27 cellular contexts compared by ENCODE assay signal in the genomic region with DNA sequence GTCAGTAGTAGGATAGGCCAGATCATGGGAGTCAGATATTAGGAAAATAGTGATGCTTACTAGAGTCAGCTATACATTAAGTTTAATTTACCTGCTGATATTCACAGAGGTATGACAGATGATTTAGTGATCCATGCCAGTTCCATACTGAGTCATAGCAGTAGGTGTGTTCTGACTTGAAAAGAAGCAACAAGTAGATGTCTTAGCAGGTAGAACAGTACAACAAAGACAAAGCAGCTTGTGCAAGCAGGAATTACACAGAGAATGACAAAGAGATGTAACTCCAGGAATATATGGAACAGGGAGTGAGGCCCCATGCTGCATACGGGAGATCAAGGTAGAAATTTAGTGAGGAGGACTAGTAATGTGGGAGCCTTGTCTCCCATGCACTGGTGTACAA.
DNase-seq lines count a peak whose midpoint lies in the region; ATAC-seq, FAIRE-seq and TF ChIP-seq lines count a peak whose summit lies in the region.
"Had no signal": no experiment of that assay in that cellular context is flagged by ENCODE, and none has a peak within 500 bp of the region (broad histone marks: within the 10 kb centered on the region; RNA-seq: fewer than 3 reads in every experiment).

No MANE protein-coding gene starts in this region.

- H3F3A ChIP-seq in PC-3 (ENCODE audit: low read length, unreplicated experiment) = no peaks in the 10 kb centered on the region

- no peaks in the 10 kb centered on the region for H3K79me1 ChIP-seq in H1 (ENCODE audit: low read depth, low read length)

- H3K4me1 Mint-ChIP-seq in progenitor cell of endocrine pancreas (ENCODE audit: low read depth) = no peaks in the 10 kb centered on the region
- H3K4me1 Mint-ChIP-seq: H9 had no signal

- TF ChIP-seq POLR2A in A549 (IDR thresholded peaks at IDR 0.05; ENCODE audit: low read length) (no peak), H1 (IDR thresholded peaks at IDR 0.05; ENCODE audit: control extremely low read depth in 1 of 2, low read depth in 2 of 2, low read length in 2 of 2) (no peak)

- H3K36me3 ChIP-seq in PC-3 (ENCODE audit: low read depth, low read length) (no peaks in the 10 kb centered on the region), H1 (ENCODE audit: control insufficient read depth in 2 of 4, insufficient read depth in 4 of 4, low read length in 3 of 4) (no peaks in the 10 kb centered on the region)
- H3K36me3 ChIP-seq: SJCRH30 had no signal

- H3K4ac ChIP-seq in H1 (replicated peaks; ENCODE audit: insufficient read length, low read depth, low read length) = peak overlapping the region; percentile 53

- no peak overlapping the region for H4K8ac ChIP-seq in H1 (ENCODE audit: extremely low read depth, insufficient read depth, low read length)

- no peak overlapping the region for H3K14ac ChIP-seq in H1 (ENCODE audit: insufficient read length)

- no peak overlapping the region for H2AK5ac ChIP-seq in H1 (ENCODE audit: low read depth, low read length)

- no peaks in the 10 kb centered on the region for H3K36me3 Mint-ChIP-seq in progenitor cell of endocrine pancreas (ENCODE audit: insufficient read depth)

- H3K27ac Mint-ChIP-seq in progenitor cell of endocrine pancreas = no peak overlapping the region
- H3K27ac Mint-ChIP-seq: H9 had no signal

- no peaks in the 10 kb centered on the region for H3K27me3 Mint-ChIP-seq in progenitor cell of endocrine pancreas

- no peak for DNase-seq in A549 (ENCODE audit: low read depth in 1 of 2, low spot score in 1 of 2)
- DNase-seq in PC-3 = peak; percentile 61
- no peak for DNase-seq in H1 (ENCODE audit: low read depth in 1 of 2, low spot score in 2 of 2)
- peak; percentile 94 to 98 for DNase-seq in foreskin keratinocyte
- DNase-seq in progenitor cell of endocrine pancreas (ENCODE audit: low spot score, unreplicated experiment) = no peak
- no peak for DNase-seq in stimulated activated CD4-positive, alpha-beta T cell treated with anti-CD3 and anti-CD28 coated beads, Interleukin-2, amount 100 ng/mL, for 48 hours
- no peak for DNase-seq in activated CD4-positive, alpha-beta T cell treated with anti-CD3 and anti-CD28 coated beads, Interleukin-2, amount 50 U/mL, for 1 hour
- no peak for DNase-seq in Kasumi-1 (lab: John Stamatoyannopoulos, UW)
- DNase-seq: 8988T, Calu3, DMS79 treated with DMSO at 0.1 percent for 48 hours, GF-D8, GM23248, H9, Karpas-422, MG63, NCI-H1105 treated with DMSO at 0.1 percent for 48 hours, NCI-H1694, NCI-H2029 treated with DMSO at 0.1 percent for 48 hours, NCI-H2227 treated with DMSO at 0.1 percent for 48 hours, NCI-H526 treated with DMSO at 0.1 percent for 48 hours, OCI-M1, SJCRH30 had no signal

- POLR2A ChIA-PET in A549 (lab: Yijun Ruan, JAX) (no interaction called here), PC-3 (lab: Charles Lee; ENCODE audit: unreplicated experiment) (no interaction called here), H1 (lab: Charles Lee; ENCODE audit: partially characterized antibody) (no interaction called here)

- no peak overlapping the region for H2BK12ac ChIP-seq in H1 (ENCODE audit: low read depth, low read length)

- no peak overlapping the region for H2BK15ac ChIP-seq in H1 (ENCODE audit: low read length)

- H3K9me3 Mint-ChIP-seq in progenitor cell of endocrine pancreas (ENCODE audit: low read depth) = peaks cover 7% of the 10 kb centered on the region

- FAIRE-seq in A549 (lab: Jason Lieb, UNC) (peak; percentile 39), H1 (lab: Jason Lieb, UNC) (no peak)
- FAIRE-seq: GM12892, RCC 7860 had no signal

- 68% methylated on average over 1 of the region's 1 CpG for WGBS in A549 (ENCODE audit: missing lambda C conversion rate)
- 74% methylated on average over 1 of the region's 1 CpG; no CpG with 5 or more reads in 1 of the 2 experiments for WGBS in H1 (ENCODE audit: extremely low coverage in 1 of 2, insufficient coverage in 1 of 2, insufficient read length in 1 of 2, insufficient replicate concordance in 2 of 2, low coverage in 1 of 2, low lambda C conversion rate in 2 of 2, missing lambda C conversion rate in 1 of 2), 2 experiments

- H3K27ac ChIP-seq in A549 (no peak overlapping the region), PC-3 (ENCODE audit: low read length) (no peak overlapping the region), H1 (ENCODE audit: low read depth, low read length) (no peak overlapping the region), foreskin keratinocyte (no peak overlapping the region)
- H3K27ac ChIP-seq: GM23248, SJCRH30 had no signal

- no peak overlapping the region for H3K56ac ChIP-seq in H1 (replicated peaks; ENCODE audit: insufficient read length, low read depth, low read length)

- no peaks in the 10 kb centered on the region for H3K79me2 ChIP-seq in PC-3 (ENCODE audit: low read length)
- no peaks in the 10 kb centered on the region for H3K79me2 ChIP-seq in H1 (ENCODE audit: control insufficient read depth in 1 of 2, insufficient read depth in 2 of 2, low read length in 2 of 2)

- CTCF ChIA-PET in A549 (lab: Yijun Ruan, JAX) (no interaction called here), PC-3 (lab: Charles Lee) (no interaction called here), H1 (lab: Charles Lee; ENCODE audit: partially characterized antibody) (no interaction called here)

- H2AFZ ChIP-seq in PC-3 (ENCODE audit: low read length) (no peak overlapping the region), H1 (ENCODE audit: low read length) (no peak overlapping the region)
- H2AFZ ChIP-seq: GM23248 had no signal

- no peak overlapping the region for H4K91ac ChIP-seq in H1 (replicated peaks; ENCODE audit: insufficient read length, low read length)

- H2BK120ac ChIP-seq in H1 (replicated peaks; ENCODE audit: low read depth, low read length) = no peak overlapping the region

- no peaks in the 10 kb centered on the region for H3K9me2 ChIP-seq in PC-3 (replicated peaks; ENCODE audit: low read length)

- no peak for TF ChIP-seq RAD21 in A549 (conservative IDR thresholded peaks at IDR 0.05 in 1 of 2, IDR thresholded peaks at IDR 0.05 in 1 of 2)
- no peak for TF ChIP-seq RAD21 in H1 (IDR thresholded peaks at IDR 0.05 in 1 of 2, conservative IDR thresholded peaks at IDR 0.05 in 1 of 2; ENCODE audit: low read depth in 2 of 2, low read length in 2 of 2)

- H3K9ac ChIP-seq in PC-3 (ENCODE audit: low read length) (no peak overlapping the region), H1 (replicated peaks in 1 of 4; ENCODE audit: extremely low read depth in 1 of 4, low read depth in 3 of 4, low read length in 3 of 4) (no peak overlapping the region)
- H3K9ac ChIP-seq: GM23248 had no signal

- no peak overlapping the region for H4K5ac ChIP-seq in H1 (ENCODE audit: insufficient read length, low read depth, low read length)

- ATAC-seq in A549 (no peak), PC-3 (peak; percentile 25), foreskin keratinocyte (peak; percentile 91)
- ATAC-seq: Right ventricle myocardium inferior, SK-N-SH treated with all-trans-retinoic acid at 6 μM for 48 hours had no signal

- no peak overlapping the region for H2BK5ac ChIP-seq in H1 (ENCODE audit: low read depth, low read length)

- H3K23me2 ChIP-seq in H1 (ENCODE audit: low read depth, low read length) = no peaks in the 10 kb centered on the region

- H3K4me3 Mint-ChIP-seq in progenitor cell of endocrine pancreas (ENCODE audit: low read depth) = no peak overlapping the region
- H3K4me3 Mint-ChIP-seq: H9 had no signal

- intact Hi-C loops in PC-3 (cut with micrococcal nuclease) = no loop called here

- H3K4me1 ChIP-seq in A549 = 0 out of 3 replicates have a peak, but pooled peaks cover 6% of the 10 kb centered on the region
- peaks cover 28% of the 10 kb centered on the region for H3K4me1 ChIP-seq in PC-3 (ENCODE audit: insufficient read depth, low read length)
- H3K4me1 ChIP-seq in H1 (replicated peaks in 1 of 4; ENCODE audit: control insufficient read depth in 3 of 4, insufficient read depth in 4 of 4, low read length in 3 of 4) = no peaks in the 10 kb centered on the region
- peaks cover 30% of the 10 kb centered on the region for H3K4me1 ChIP-seq in foreskin keratinocyte
- H3K4me1 ChIP-seq: SJCRH30 had no signal

- H4K20me1 ChIP-seq in PC-3 (ENCODE audit: low read length) (no peaks in the 10 kb centered on the region), H1 (replicated peaks in 1 of 2; ENCODE audit: control insufficient read depth in 1 of 2, insufficient read depth in 2 of 2, low read length in 2 of 2) (no peaks in the 10 kb centered on the region)

- H3K18ac ChIP-seq in H1 (ENCODE audit: extremely low read depth, low read length) = no peak overlapping the region

- H3K4me2 ChIP-seq in A549 = no peak overlapping the region
- no peak overlapping the region for H3K4me2 ChIP-seq in PC-3 (ENCODE audit: low read length)
- no peak overlapping the region for H3K4me2 ChIP-seq in H1 (ENCODE audit: insufficient read depth in 1 of 2, low read depth in 2 of 2, low read length in 2 of 2)

- H2BK20ac ChIP-seq in H1 (ENCODE audit: low read length) = no peak overlapping the region

- TF ChIP-seq CTCF in A549 (IDR thresholded peaks at IDR 0.05) = no peak
- TF ChIP-seq CTCF in PC-3 (conservative IDR thresholded peaks at IDR 0.05; ENCODE audit: low read depth, low read length) = no peak
- TF ChIP-seq CTCF in H1 (IDR thresholded peaks at IDR 0.05; ENCODE audit: control extremely low read depth in 1 of 3, insufficient read depth in 1 of 3, low read depth in 1 of 3, low read length in 3 of 3) = no peak
- TF ChIP-seq CTCF in foreskin keratinocyte (conservative IDR thresholded peaks at IDR 0.05) = no peak
- no peak for TF ChIP-seq CTCF in progenitor cell of endocrine pancreas (IDR thresholded peaks at IDR 0.05; ENCODE audit: unreplicated experiment)

- BruUV-seq in PC-3 (replicated peaks; lab: Mats Ljungman, UMichigan) = no TSS peak

- no peak for TF ChIP-seq EP300 in A549 (IDR thresholded peaks at IDR 0.05)
- TF ChIP-seq EP300 in H1 (IDR thresholded peaks at IDR 0.05; ENCODE audit: borderline replicate concordance in 1 of 2, low read depth in 2 of 2, low read length in 2 of 2) = no peak

- H3K4me3 ChIP-seq in A549 (no peak overlapping the region), PC-3 (ENCODE audit: low read length) (no peak overlapping the region), H1 (ENCODE audit: extremely low read depth in 1 of 4, insufficient read depth in 2 of 4, low read depth in 3 of 4, low read length in 4 of 4) (no peak overlapping the region)
- H3K4me3 ChIP-seq: GM23248, MG63, SJCRH30 had no signal

- H3K9me3 ChIP-seq in A549 (no peaks in the 10 kb centered on the region), PC-3 (ENCODE audit: low read length) (no peaks in the 10 kb centered on the region), H1 (ENCODE audit: insufficient read depth in 2 of 2, low read depth in 1 of 2, low read length in 1 of 2) (no peaks in the 10 kb centered on the region)
- H3K9me3 ChIP-seq: SJCRH30 had no signal

- no peaks in the 10 kb centered on the region for H3K27me3 ChIP-seq in PC-3 (ENCODE audit: low read length)
- H3K27me3 ChIP-seq in H1 (replicated peaks in 1 of 4; ENCODE audit: control insufficient read depth in 3 of 4, extremely low read depth in 1 of 4, insufficient read depth in 3 of 4, low read length in 3 of 4) = no peaks in the 10 kb centered on the region
- no peaks in the 10 kb centered on the region for H3K27me3 ChIP-seq in foreskin keratinocyte
- H3K27me3 ChIP-seq: MG63, SJCRH30 had no signal

- H3K23ac ChIP-seq in H1 (ENCODE audit: insufficient read length) = no peak overlapping the region

TF ChIP-seq in A549, 52 proteins besides CTCF, POLR2A, EP300 and RAD21 (continues in another document):
- no peak for TF ChIP-seq MAZ (IDR thresholded peaks at IDR 0.05; ENCODE audit: borderline replicate concordance, low read depth, low read length)

TF ChIP-seq in H1, 55 proteins besides CTCF, POLR2A, EP300 and RAD21 (continues in another document):
- no peak for TF ChIP-seq SUZ12 (IDR thresholded peaks at IDR 0.05; ENCODE audit: low read length)

Comparison
In these comparisons a context has a peak if more than half of its experiments do, and no peak if none do; other contexts are left out.
1. ATAC-seq: peak in PC-3 (single experiment) and foreskin keratinocyte (single experiment); none in A549 (0 of 2).
2. DNase-seq: peak in PC-3 (single experiment) and foreskin keratinocyte (2 of 2); none in A549 (0 of 2), H1 (0 of 2), progenitor cell of endocrine pancreas (single experiment), stimulated activated CD4-positive, alpha-beta T cell treated with anti-CD3 and anti-CD28 coated beads, Interleukin-2, amount 100 ng/mL, for 48 hours (0 of 2), activated CD4-positive, alpha-beta T cell treated with anti-CD3 and anti-CD28 coated beads, Interleukin-2, amount 50 U/mL, for 1 hour (single experiment) and Kasumi-1 (0 of 2).